In the genomic region with DNA sequence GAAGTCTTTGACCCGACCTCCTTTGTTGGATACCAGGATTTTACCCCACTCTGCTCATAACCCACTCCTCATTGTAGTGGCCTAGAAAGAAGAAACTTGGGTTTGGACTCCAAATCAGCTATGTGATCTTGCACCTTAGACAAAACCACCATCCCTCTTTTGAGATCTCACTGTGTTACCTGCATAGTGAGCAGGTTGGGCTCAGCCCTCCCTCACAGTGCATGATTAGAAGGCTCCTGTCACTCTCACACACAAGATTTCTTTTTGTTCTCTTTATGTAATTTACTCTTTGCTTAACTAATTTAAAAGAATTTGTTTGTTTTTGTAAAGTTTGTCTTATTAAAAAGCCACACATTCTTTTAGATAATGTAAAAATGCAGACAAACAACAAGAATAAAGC, we compare ENCODE assay signal across 23 cellular contexts.
"Had no signal": no experiment of that assay in that cellular context is flagged by ENCODE, and none has a peak within 500 bp of the region (broad histone marks: within the 10 kb centered on the region; RNA-seq: fewer than 3 reads in every experiment).

No MANE protein-coding gene starts in this region.

- H3K27me3 ChIP-seq: colonic mucosa, esophagus squamous epithelium, gastrocnemius medialis, heart right ventricle, left lung had no signal

- H3K9me3 ChIP-seq: colonic mucosa, esophagus squamous epithelium, gastrocnemius medialis, heart right ventricle, left lung, lower lobe of right lung had no signal

- H3K36me3 ChIP-seq: colonic mucosa, esophagus squamous epithelium, gastrocnemius medialis, heart right ventricle, left lung, lower lobe of right lung had no signal

- DNase-seq: colonic mucosa; cortex of kidney; effector CD8-positive, alpha-beta T cell; effector memory CD8-positive, alpha-beta T cell; endodermal cell; erythroblast; esophagus squamous epithelium; foreskin fibroblast; foreskin melanocyte; gastrocnemius medialis; glutamatergic neuron; head of caudate nucleus; heart right ventricle; hippocampal formation; left cardiac atrium; left lung; left ventricle myocardium superior; lower lobe of right lung; mesendoderm; midbrain; naive thymus-derived CD4-positive, alpha-beta T cell had no signal

- ATAC-seq: effector memory CD8-positive, alpha-beta T cell; esophagus mucosa; gastrocnemius medialis; heart right ventricle; left cardiac atrium; left lung; left ventricle myocardium superior; lower lobe of right lung; naive thymus-derived CD4-positive, alpha-beta T cell had no signal

- H3K27ac ChIP-seq: colonic mucosa, epithelial cell of prostate, esophagus squamous epithelium, gastrocnemius medialis, heart right ventricle, left lung, lower lobe of right lung had no signal

- H3K4me1 ChIP-seq: colonic mucosa, gastrocnemius medialis, heart right ventricle, left lung, lower lobe of right lung had no signal

- H3K4me3 ChIP-seq: colonic mucosa, esophagus squamous epithelium, gastrocnemius medialis, heart right ventricle, left lung, lower lobe of right lung had no signal
